1 cellular context compared by ENCODE assay signal in the genomic region with DNA sequence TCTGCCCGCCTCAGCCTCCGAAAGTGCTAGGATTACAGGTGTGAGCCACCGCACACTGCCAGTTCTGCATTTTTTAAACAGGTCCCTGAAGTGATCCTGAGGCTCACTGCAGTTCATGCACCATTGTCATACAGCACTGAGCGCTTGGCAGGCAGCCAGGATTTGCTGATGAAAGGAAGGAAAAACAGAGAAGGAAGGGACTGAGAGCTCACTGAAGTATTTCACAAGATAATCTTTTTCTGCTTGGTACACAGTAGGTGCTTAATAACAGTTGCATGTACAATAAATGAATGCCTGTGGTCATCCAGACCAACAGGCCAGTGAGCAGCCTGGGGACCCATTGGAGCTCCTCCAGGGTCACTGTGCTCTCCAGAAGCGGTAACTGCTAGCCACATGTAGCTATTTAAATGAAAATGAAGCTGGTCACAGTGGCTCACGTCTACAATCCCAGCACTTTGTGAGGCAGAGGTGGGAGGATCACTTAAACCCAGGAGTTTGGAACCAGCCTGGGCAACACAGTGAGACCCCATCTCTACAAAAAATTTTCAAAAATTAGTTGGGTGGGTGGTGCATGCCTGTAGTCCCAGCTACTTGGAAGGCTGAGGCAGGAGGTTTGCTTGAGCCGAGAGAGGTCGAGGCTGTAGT.
TF ChIP-seq lines count a peak whose summit lies in the region.

No MANE protein-coding gene starts in this region.

TF ChIP-seq in HepG2, 621 proteins besides CTCF, POLR2A, EP300 and RAD21 (continued from another document):
- TF ChIP-seq, protein P1, sequence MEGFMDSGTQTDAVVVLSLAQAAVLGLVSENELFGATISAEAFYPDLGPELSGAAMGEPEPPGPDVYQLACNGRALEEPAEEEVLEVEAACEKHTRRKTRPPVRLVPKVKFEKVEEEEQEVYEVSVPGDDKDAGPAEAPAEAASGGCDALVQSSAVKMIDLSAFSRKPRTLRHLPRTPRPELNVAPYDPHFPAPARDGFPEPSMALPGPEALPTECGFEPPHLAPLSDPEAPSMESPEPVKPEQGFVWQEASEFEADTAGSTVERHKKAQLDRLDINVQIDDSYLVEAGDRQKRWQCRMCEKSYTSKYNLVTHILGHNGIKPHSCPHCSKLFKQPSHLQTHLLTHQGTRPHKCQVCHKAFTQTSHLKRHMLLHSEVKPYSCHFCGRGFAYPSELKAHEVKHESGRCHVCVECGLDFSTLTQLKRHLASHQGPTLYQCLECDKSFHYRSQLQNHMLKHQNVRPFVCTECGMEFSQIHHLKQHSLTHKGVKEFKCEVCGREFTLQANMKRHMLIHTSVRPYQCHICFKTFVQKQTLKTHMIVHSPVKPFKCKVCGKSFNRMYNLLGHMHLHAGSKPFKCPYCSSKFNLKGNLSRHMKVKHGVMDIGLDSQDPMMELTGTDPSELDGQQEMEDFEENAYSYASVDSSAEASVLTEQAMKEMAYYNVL (CRISPR knock-in tag; IDR thresholded peaks at IDR 0.05; ENCODE audit: borderline replicate concordance): peak; percentile 71
